33 cellular contexts compared by ENCODE assay signal in the genomic region with DNA sequence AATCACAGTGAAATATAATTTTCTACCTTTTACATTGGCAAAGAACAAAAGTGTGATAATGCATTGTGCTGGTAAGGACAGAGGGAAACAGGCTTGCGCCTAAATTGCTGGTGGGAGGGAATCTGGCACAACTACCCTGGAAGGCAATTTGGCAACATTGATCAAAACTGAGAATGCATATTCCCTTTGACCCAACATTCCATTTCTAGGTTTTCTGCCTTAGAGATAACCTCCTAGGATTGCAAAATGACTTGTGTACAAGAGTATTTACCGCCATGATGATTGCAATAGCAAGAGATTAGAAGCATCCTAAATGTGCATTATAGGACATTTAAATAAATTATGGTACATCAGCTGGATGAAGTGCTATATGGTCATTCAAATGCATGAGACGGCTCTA.
"Had no signal": no experiment of that assay in that cellular context is flagged by ENCODE, and none has a peak within 500 bp of the region (broad histone marks: within the 10 kb centered on the region; RNA-seq: fewer than 3 reads in every experiment).

No MANE protein-coding gene starts in this region.

- DNase-seq: activated B cell treated with CpG ODN at 0.5 μM for 24 hours; activated CD4-positive, alpha-beta memory T cell treated with anti-CD3 and anti-CD28 coated beads for 36 hours; activated CD4-positive, alpha-beta T cell treated with anti-CD3 and anti-CD28 coated beads for 4 hours; activated CD4-positive, alpha-beta T cell treated with anti-CD3 and anti-CD28 coated beads, Interleukin-2, amount 10 ng/mL, durations not matched to agents 24 days and 14 days; activated CD4-positive, alpha-beta T cell treated with anti-CD3 and anti-CD28 coated beads, Interleukin-2, amount 50 U/mL, for 1 hour; activated CD4-positive, alpha-beta T cell treated with anti-CD3 and anti-CD28 coated beads, Interleukin-2, amount 50 U/mL, for 4 hours; activated CD4-positive, CD25-positive, alpha-beta regulatory T cell treated with anti-CD3 and anti-CD28 coated beads, Interleukin-2, amount 50 U/mL, for 72 hours; activated CD8-positive, alpha-beta memory T cell treated with anti-CD3 and anti-CD28 coated beads, Interleukin-2, amount 50 U/mL, for 4 hours; activated effector memory CD4-positive, alpha-beta T cell treated with anti-CD3 and anti-CD28 coated beads, Interleukin-2, amount 50 U/mL, for 16 hours; activated gamma-delta T cell treated with Interleukin-2 at 50 U/mL for 16 hours; activated naive CD4-positive, alpha-beta T cell; activated naive CD4-positive, alpha-beta T cell treated with anti-CD3 and anti-CD28 coated beads for 36 hours; activated naive CD4-positive, alpha-beta T cell treated with anti-CD3 and anti-CD28 coated beads, Interleukin-2, amount 50 U/mL, for 16 hours; activated naive CD8-positive, alpha-beta T cell treated with anti-CD3 and anti-CD28 coated beads for 36 hours; activated T-cell treated with anti-CD3 and anti-CD28 coated beads for 4 hours; activated T-cell treated with anti-CD3 and anti-CD28 coated beads, Interleukin-2, amount 50 U/mL, for 1 hour; activated T-cell treated with anti-CD3 and anti-CD28 coated beads, Interleukin-2, amount 50 U/mL, for 4 hours; activated T-cell treated with anti-CD3 and anti-CD28 coated beads, Interleukin-2, amount 50 U/mL, for 72 hours; adrenal gland; amniotic stem cell; aorta; body of pancreas; brain microvascular endothelial cell; central memory CD4-positive, alpha-beta T cell; T-cell; T-helper 2 cell; T-helper 9 cell had no signal

- H3K36me3 ChIP-seq: adrenal gland, brain microvascular endothelial cell, breast epithelium had no signal

- H3K4me1 ChIP-seq: adrenal gland had no signal

- H3K4me3 ChIP-seq: adrenal gland, body of pancreas, breast epithelium had no signal

- H3K4me1 Mint-ChIP-seq: activated CD4-positive, alpha-beta T cell treated with anti-CD3 and anti-CD28 coated beads, Interleukin-2, amount 10 ng/mL, durations not matched to agents 24 days and 14 days; activated T-helper 17 cell treated with anti-CD3 and anti-CD28 coated beads, Interleukin-2, amount 50 U/mL, for 72 hours had no signal

- H3K27me3 ChIP-seq: adrenal gland, body of pancreas, breast epithelium had no signal

- H3K36me3 Mint-ChIP-seq: activated CD4-positive, alpha-beta memory T cell treated with anti-CD3 and anti-CD28 coated beads for 36 hours; activated naive CD4-positive, alpha-beta T cell treated with anti-CD3 and anti-CD28 coated beads, Interleukin-2, amount 50 U/mL, for 72 hours; activated naive CD8-positive, alpha-beta T cell treated with anti-CD3 and anti-CD28 coated beads for 36 hours; T-cell had no signal

- H3K27ac Mint-ChIP-seq: activated B cell treated with CpG ODN at 0.5 μM for 24 hours; activated CD4-positive, alpha-beta memory T cell treated with anti-CD3 and anti-CD28 coated beads for 36 hours; activated CD4-positive, alpha-beta T cell treated with anti-CD3 and anti-CD28 coated beads, Interleukin-2, amount 10 ng/mL, durations not matched to agents 24 days and 14 days; activated naive CD4-positive, alpha-beta T cell treated with anti-CD3 and anti-CD28 coated beads for 36 hours; activated naive CD4-positive, alpha-beta T cell treated with anti-CD3 and anti-CD28 coated beads, Interleukin-2, amount 50 U/mL, for 72 hours; activated naive CD8-positive, alpha-beta T cell treated with anti-CD3 and anti-CD28 coated beads for 36 hours; activated T-cell treated with anti-CD3 and anti-CD28 coated beads, Interleukin-2, amount 50 U/mL, for 72 hours; activated T-helper 1 cell treated with anti-CD3 and anti-CD28 coated beads, Interleukin-12 subunit alpha, Interleukin-12 subunit beta, Interleukin-2, Interleukin-4 antibody, amounts not matched to agents 30 ng/mL and 10 ng/mL and 1 ng/mL, durations not matched to agents 14 hours and 24 hours and 36 hours; activated T-helper 17 cell treated with anti-CD3 and anti-CD28 coated beads, Interleukin-2, amount 50 U/mL, for 72 hours; T-cell; T-helper 2 cell treated with Interferon-gamma antibody and Interleukin-4, amounts not matched to agents 5 μg/mL and 100 μg/mL, for 36 hours had no signal

- H3K9me3 Mint-ChIP-seq: activated B cell treated with CpG ODN at 0.5 μM for 24 hours; activated CD4-positive, alpha-beta memory T cell treated with anti-CD3 and anti-CD28 coated beads for 36 hours; activated CD4-positive, alpha-beta T cell treated with anti-CD3 and anti-CD28 coated beads, Interleukin-2, amount 10 ng/mL, durations not matched to agents 24 days and 14 days; activated naive CD4-positive, alpha-beta T cell treated with anti-CD3 and anti-CD28 coated beads for 36 hours; activated naive CD4-positive, alpha-beta T cell treated with anti-CD3 and anti-CD28 coated beads, Interleukin-2, amount 50 U/mL, for 72 hours; activated naive CD8-positive, alpha-beta T cell treated with anti-CD3 and anti-CD28 coated beads for 36 hours; activated T-cell treated with anti-CD3 and anti-CD28 coated beads, Interleukin-2, amount 50 U/mL, for 4 hours; activated T-cell treated with anti-CD3 and anti-CD28 coated beads, Interleukin-2, amount 50 U/mL, for 72 hours; activated T-helper 1 cell treated with anti-CD3 and anti-CD28 coated beads, Interleukin-12 subunit alpha, Interleukin-12 subunit beta, Interleukin-2, Interleukin-4 antibody, amounts not matched to agents 30 ng/mL and 10 ng/mL and 1 ng/mL, durations not matched to agents 14 hours and 24 hours and 36 hours; activated T-helper 17 cell treated with anti-CD3 and anti-CD28 coated beads, Interleukin-2, amount 50 U/mL, for 72 hours; T-cell; T-helper 2 cell treated with Interferon-gamma antibody and Interleukin-4, amounts not matched to agents 5 μg/mL and 100 μg/mL, for 36 hours had no signal

- H3K27ac ChIP-seq: adrenal gland, body of pancreas, brain microvascular endothelial cell, breast epithelium, VCaP had no signal

- H3K9me3 ChIP-seq: adrenal gland, body of pancreas, breast epithelium had no signal

- H3K4me3 Mint-ChIP-seq: activated B cell treated with CpG ODN at 0.5 μM for 24 hours; activated CD4-positive, alpha-beta memory T cell treated with anti-CD3 and anti-CD28 coated beads for 36 hours; activated CD4-positive, alpha-beta T cell treated with anti-CD3 and anti-CD28 coated beads, Interleukin-2, amount 10 ng/mL, durations not matched to agents 24 days and 14 days; activated naive CD4-positive, alpha-beta T cell treated with anti-CD3 and anti-CD28 coated beads for 36 hours; activated naive CD8-positive, alpha-beta T cell treated with anti-CD3 and anti-CD28 coated beads for 36 hours; activated T-cell treated with anti-CD3 and anti-CD28 coated beads, Interleukin-2, amount 50 U/mL, for 4 hours; activated T-cell treated with anti-CD3 and anti-CD28 coated beads, Interleukin-2, amount 50 U/mL, for 72 hours; activated T-helper 1 cell treated with anti-CD3 and anti-CD28 coated beads, Interleukin-12 subunit alpha, Interleukin-12 subunit beta, Interleukin-2, Interleukin-4 antibody, amounts not matched to agents 30 ng/mL and 10 ng/mL and 1 ng/mL, durations not matched to agents 14 hours and 24 hours and 36 hours; activated T-helper 17 cell treated with anti-CD3 and anti-CD28 coated beads, Interleukin-2, amount 50 U/mL, for 72 hours; T-cell; T-helper 2 cell treated with Interferon-gamma antibody and Interleukin-4, amounts not matched to agents 5 μg/mL and 100 μg/mL, for 36 hours had no signal

- ATAC-seq: activated naive CD4-positive, alpha-beta T cell treated with anti-CD3 and anti-CD28 coated beads, Interleukin-2, amount 50 U/mL, for 72 hours; activated T-cell treated with anti-CD3 and anti-CD28 coated beads, Interleukin-2, amount 50 U/mL, for 4 hours; activated T-cell treated with anti-CD3 and anti-CD28 coated beads, Interleukin-2, amount 50 U/mL, for 72 hours; activated T-helper 17 cell treated with anti-CD3 and anti-CD28 coated beads, Interleukin-2, amount 50 U/mL, for 72 hours; body of pancreas; T-cell had no signal

- H3K27me3 Mint-ChIP-seq: activated B cell treated with CpG ODN at 0.5 μM for 24 hours had no signal
